8 cellular contexts compared by ENCODE assay signal in the genomic region with DNA sequence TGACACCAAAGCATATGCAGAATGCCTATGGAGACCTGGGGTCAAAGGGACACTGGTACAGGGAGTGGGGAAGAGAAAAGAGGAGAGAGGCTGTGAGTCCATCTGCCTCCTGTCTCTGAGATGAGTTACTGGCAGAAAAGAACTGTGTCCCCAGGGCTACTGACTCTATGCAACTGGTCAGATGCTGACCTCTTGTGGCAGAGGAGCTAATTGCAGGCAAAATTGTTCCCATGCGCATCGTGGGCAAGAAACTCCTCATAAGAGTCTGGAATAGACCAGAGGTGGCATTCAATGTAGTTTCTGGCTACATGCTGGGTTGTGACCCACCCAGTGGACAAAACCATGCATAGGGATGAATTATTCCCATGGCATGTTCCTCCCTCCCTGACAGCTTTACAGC. TPM values are rescaled to one million over a fixed set of nuclear protein-coding genes. Genes with fewer than 3 reads are reported as not detected.
DNase-seq lines count a peak whose midpoint lies in the region; ATAC-seq and TF ChIP-seq lines count a peak whose summit lies in the region.

No MANE protein-coding gene starts in this region.

- DNase-seq in COLO668 (lab: John Stamatoyannopoulos, UW; ENCODE audit: unreplicated experiment) (peak; percentile 4), KBM-7 (peak; percentile 84), mesothelial cell of epicardium (ENCODE audit: low spot score in 2 of 2, unreplicated experiment in 2 of 2) (no peak), glomerular visceral epithelial cell (ENCODE audit: extremely low spot score) (no peak), NCI-H2081 (lab: John Stamatoyannopoulos, UW) (no peak)
- DNase-seq in activated CD8-positive, alpha-beta memory T cell treated with anti-CD3 and anti-CD28 coated beads, Interleukin-2, amount 50 U/mL, for 48 hours: peak; percentile 73
- no peak for DNase-seq in activated CD4-positive, CD25-positive, alpha-beta regulatory T cell (lab: John Stamatoyannopoulos, UW)

- TF ChIP-seq CTCF in mesothelial cell of epicardium (IDR thresholded peaks at IDR 0.05; ENCODE audit: unreplicated experiment): peak; percentile 38

- peaks cover under 1% of the 10 kb centered on the region for H3K27me3 Mint-ChIP-seq in mesothelial cell of epicardium (ENCODE audit: low read depth)

- H3K4me3 Mint-ChIP-seq in mesothelial cell of epicardium: no peak overlapping the region

- H3K27ac Mint-ChIP-seq in mesothelial cell of epicardium: no peak overlapping the region

- H3K4me1 Mint-ChIP-seq in mesothelial cell of epicardium: peaks cover 9% of the 10 kb centered on the region

- ATAC-seq in HG03342 (IDR thresholded peaks at IDR 0.05; ENCODE audit: unreplicated experiment): no peak

- peaks cover 3% of the 10 kb centered on the region for H3K9me3 Mint-ChIP-seq in mesothelial cell of epicardium

- in situ Hi-C loops in KBM-7 (cut with MboI; ENCODE audit: low pct_unique_long_range_greater_than_20kb, low sequenced_read_pairs): no loop called here

- no peaks in the 10 kb centered on the region for H3K36me3 Mint-ChIP-seq in mesothelial cell of epicardium

RNA-seq across cellular contexts. Expression of a gene that starts 26.1 kb away (rescaled TPM):
- not detected in 3 replicates for total RNA-seq in mesothelial cell of epicardium

RNA-seq across cellular contexts. Expression of a gene that starts 47.9 kb away (rescaled TPM):
- 0.18 TPM in 1 of 3 replicates, not detected in the others for total RNA-seq in mesothelial cell of epicardium

Comparison
In these comparisons a context has a peak if more than half of its experiments do, and no peak if none do; other contexts are left out.
1. DNase-seq: peak in COLO668 (single experiment), KBM-7 (single experiment) and activated CD8-positive, alpha-beta memory T cell treated with anti-CD3 and anti-CD28 coated beads, Interleukin-2, amount 50 U/mL, for 48 hours (single experiment); none in mesothelial cell of epicardium (0 of 2), glomerular visceral epithelial cell (single experiment), NCI-H2081 (0 of 2) and activated CD4-positive, CD25-positive, alpha-beta regulatory T cell (0 of 4).